20 cellular contexts compared by ENCODE assay signal in genomic region chr14:105102361-105102760, GRCh38. TPM values are rescaled to one million over a fixed set of nuclear protein-coding genes. Genes with fewer than 3 reads are reported as not detected.
DNase-seq lines count a peak whose midpoint lies in the region; ATAC-seq, FAIRE-seq and TF ChIP-seq lines count a peak whose summit lies in the region.
"Had no signal": no experiment of that assay in that cellular context is flagged by ENCODE, and none has a peak within 500 bp of the region (broad histone marks: within the 10 kb centered on the region; RNA-seq: fewer than 3 reads in every experiment).

No MANE protein-coding gene starts in this region.

- TF ChIP-seq CTCF in PC-9 (conservative IDR thresholded peaks at IDR 0.05) (no peak), bronchial epithelial cell (IDR thresholded peaks at IDR 0.05; ENCODE audit: insufficient read depth, low read length, severe bottlenecking) (no peak), WERI-Rb-1 (IDR thresholded peaks at IDR 0.05; ENCODE audit: low read depth, low read length) (no peak)

- FAIRE-seq in bronchial epithelial cell (lab: Jason Lieb, UNC) = peak; percentile 47

- H3K4me3 ChIP-seq in PC-9 = no peak overlapping the region
- H3K4me3 ChIP-seq in bronchial epithelial cell (ENCODE audit: low read depth, low read length) = no peak overlapping the region
- no peak overlapping the region for H3K4me3 ChIP-seq in WERI-Rb-1 (ENCODE audit: low read depth, low read length)
- H3K4me3 ChIP-seq: BLaER1 treated with 17β-estradiol and CSF1 and Interleukin-3, amounts not matched to agents 10 nM and 100 nM; GM12878; GM23248; HAP-1 had no signal

- POLR2A ChIA-PET in PC-9 (lab: Charles Lee; ENCODE audit: unreplicated experiment) = no interaction called here

- H3K36me3 ChIP-seq in PC-9 (ENCODE audit: low read depth) (no peaks in the 10 kb centered on the region), bronchial epithelial cell (ENCODE audit: control insufficient read depth, insufficient read depth, low read length) (no peaks in the 10 kb centered on the region), WERI-Rb-1 (no peaks in the 10 kb centered on the region)
- H3K36me3 ChIP-seq: HAP-1 had no signal

- H3K9me3 ChIP-seq in PC-9 (ENCODE audit: insufficient read depth, low read depth) (no peaks in the 10 kb centered on the region), WERI-Rb-1 (ENCODE audit: severe bottlenecking) (peaks cover 15% of the 10 kb centered on the region)

- peaks cover 17% of the 10 kb centered on the region for H3K4me1 ChIP-seq in PC-9 (replicated peaks; ENCODE audit: insufficient read depth)
- H3K4me1 ChIP-seq: HAP-1 had no signal

- H3K27ac ChIP-seq in PC-9 (no peak overlapping the region), WERI-Rb-1 (no peak overlapping the region)
- H3K27ac ChIP-seq: BLaER1 treated with 17β-estradiol and CSF1 and Interleukin-3, amounts not matched to agents 10 nM and 100 nM; GM23248 had no signal

- intact Hi-C loops in PC-9 (cut with micrococcal nuclease; ENCODE audit: unreplicated experiment) (no loop called here), sciatic nerve (cut with DNase I) (no loop called here)

- H3K27me3 ChIP-seq in PC-9 (ENCODE audit: insufficient read depth, low read depth) (no peaks in the 10 kb centered on the region), bronchial epithelial cell (ENCODE audit: control insufficient read depth, insufficient read depth, low read length) (no peaks in the 10 kb centered on the region), WERI-Rb-1 (ENCODE audit: insufficient read depth, low read depth, severe bottlenecking) (no peaks in the 10 kb centered on the region)
- H3K27me3 ChIP-seq: BLaER1 treated with 17β-estradiol and CSF1 and Interleukin-3, amounts not matched to agents 10 nM and 100 nM had no signal

- peaks cover 4% of the 10 kb centered on the region; the same call in 1 of the 2 replicates for H3F3A ChIP-seq in PC-9 (ENCODE audit: insufficient read depth, low read depth)

- H3K9me2 ChIP-seq in PC-9 (ENCODE audit: insufficient read depth) = no peaks in the 10 kb centered on the region

- peak overlapping the region; percentile 29; the same call in 1 of the 2 replicates for H3K4me2 ChIP-seq in PC-9
- H3K4me2 ChIP-seq: BLaER1 treated with 17β-estradiol and CSF1 and Interleukin-3, amounts not matched to agents 10 nM and 100 nM had no signal

- H3K79me2 ChIP-seq in PC-9 (ENCODE audit: low read depth) = no peaks in the 10 kb centered on the region

- no peak for ATAC-seq in sciatic nerve
- ATAC-seq: CD8-positive, alpha-beta T cell had no signal

- no peaks in the 10 kb centered on the region for H4K20me1 ChIP-seq in PC-9 (ENCODE audit: insufficient read depth)

- BruUV-seq in PC-9 (replicated peaks; lab: Mats Ljungman, UMichigan) = no TSS peak

- CTCF ChIA-PET in PC-9 (lab: Charles Lee) = no interaction called here

- H2AFZ ChIP-seq in PC-9 = no peak overlapping the region
- H2AFZ ChIP-seq: GM23248 had no signal

- DNase-seq in PC-9 = no peak
- DNase-seq in bronchial epithelial cell (ENCODE audit: low read depth) = no peak
- peak; percentile 41 for DNase-seq in foreskin melanocyte
- DNase-seq in sciatic nerve (ENCODE audit: low spot score) = peak; percentile 21
- no peak for DNase-seq in SW 1271 (lab: John Stamatoyannopoulos, UW)
- DNase-seq in WERI-Rb-1 = no peak
- DNase-seq in NCI-H2029 treated with DMSO at 0.1 percent for 48 hours (lab: John Stamatoyannopoulos, UW) = no peak
- DNase-seq: Calu3; CD8-positive, alpha-beta T cell; DMS 273 treated with DMSO at 0.1 percent for 48 hours; DMS53; DND-41; EL; GM23248 had no signal

RNA-seq across cellular contexts. Expression of gene GPR132, which starts 37.1 kb away (rescaled TPM):
- total RNA-seq in PC-9 (2021) (0.98 TPM in 1 of 2 replicates, not detected in the other), bronchial epithelial cell (0.13 TPM in 1 of 2 replicates, not detected in the other), sciatic nerve (3.2 TPM)
- total RNA-seq: A172, G401, GM23248, HT-29 had no signal

Comparison
In these comparisons a context has a peak if more than half of its experiments do, and no peak if none do; other contexts are left out.
1. DNase-seq: peak in foreskin melanocyte (single experiment) and sciatic nerve (single experiment); none in PC-9 (0 of 2), bronchial epithelial cell (single experiment), SW 1271 (0 of 2), WERI-Rb-1 (single experiment) and NCI-H2029 treated with DMSO at 0.1 percent for 48 hours (single experiment).